24 cellular contexts compared by ENCODE assay signal in the genomic region with DNA sequence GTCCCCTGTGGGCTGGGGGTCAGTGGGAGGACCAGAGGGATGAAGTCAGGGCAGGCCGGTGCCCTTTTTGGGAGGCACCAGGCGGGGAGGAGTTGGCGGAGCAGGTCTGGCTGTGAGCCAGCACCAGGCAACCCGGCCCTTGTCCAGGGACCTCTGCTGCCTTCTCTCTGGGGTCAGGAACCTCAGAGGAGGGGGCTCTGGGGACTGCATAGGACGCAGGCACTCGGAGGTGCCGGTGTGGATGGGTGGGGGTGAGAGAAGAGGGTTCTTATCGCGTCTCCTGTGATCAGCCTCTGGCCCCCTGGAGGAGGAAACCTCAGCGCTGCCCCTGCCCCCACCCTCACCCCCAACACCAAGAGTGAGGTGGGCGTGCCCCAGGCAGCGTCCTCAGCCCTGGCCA. TPM values are rescaled to one million over a fixed set of nuclear protein-coding genes. Genes with fewer than 3 reads are reported as not detected.
"Had no signal": no experiment of that assay in that cellular context is flagged by ENCODE, and none has a peak within 500 bp of the region (broad histone marks: within the 10 kb centered on the region; RNA-seq: fewer than 3 reads in every experiment).

No MANE protein-coding gene starts in this region.

- DNase-seq: activated CD4-positive, alpha-beta memory T cell treated with anti-CD3 and anti-CD28 coated beads, Interleukin-2, amount 10 ng/mL, durations not matched to agents 7 days and 5 days; activated CD4-positive, alpha-beta T cell treated with anti-CD3 and anti-CD28 coated beads for 36 hours; activated CD4-positive, alpha-beta T cell treated with anti-CD3 and anti-CD28 coated beads, Interleukin-2, amount 50 U/mL, for 1 hour; activated gamma-delta T cell treated with Interleukin-2 at 50 U/mL for 16 hours; activated naive CD4-positive, alpha-beta T cell treated with anti-CD3 and anti-CD28 coated beads, Interleukin-2, amount 10 ng/mL, durations not matched to agents 7 days and 5 days; activated naive CD8-positive, alpha-beta T cell treated with anti-CD3 and anti-CD28 coated beads for 36 hours; activated T-cell treated with anti-CD3 and anti-CD28 coated beads, Interleukin-2, amount 50 U/mL, for 72 hours; cerebellar nuclear complex; KG1; NCI-H1048; NCI-H146; NCI-H2029; NCI-H2107; NCI-H2171 treated with DMSO at 0.1 percent for 48 hours; NCI-H510A treated with DMSO at 0.1 percent for 48 hours; NCI-H69; NK-92 treated with Interleukin-12 subunit alpha and Interleukin-12 subunit beta, amount 100 ng/mL, for 24 hours; SIG-M5; T-helper 2 cell; T1000; WERI-Rb-1 had no signal

- H3K27ac ChIP-seq: WERI-Rb-1 had no signal

- H3K4me3 Mint-ChIP-seq: activated CD4-positive, alpha-beta memory T cell treated with anti-CD3 and anti-CD28 coated beads, Interleukin-2, amount 10 ng/mL, durations not matched to agents 7 days and 5 days; activated CD4-positive, alpha-beta T cell treated with anti-CD3 and anti-CD28 coated beads for 36 hours; activated naive CD4-positive, alpha-beta T cell treated with anti-CD3 and anti-CD28 coated beads, Interleukin-2, amount 10 ng/mL, durations not matched to agents 7 days and 5 days; activated naive CD8-positive, alpha-beta T cell treated with anti-CD3 and anti-CD28 coated beads for 36 hours; activated T-cell treated with anti-CD3 and anti-CD28 coated beads, Interleukin-2, amount 50 U/mL, for 72 hours had no signal

- H3K4me1 Mint-ChIP-seq: activated CD4-positive, alpha-beta memory T cell treated with anti-CD3 and anti-CD28 coated beads, Interleukin-2, amount 10 ng/mL, durations not matched to agents 7 days and 5 days had no signal

- H3K27ac Mint-ChIP-seq: activated CD4-positive, alpha-beta memory T cell treated with anti-CD3 and anti-CD28 coated beads, Interleukin-2, amount 10 ng/mL, durations not matched to agents 7 days and 5 days; activated CD4-positive, alpha-beta T cell treated with anti-CD3 and anti-CD28 coated beads for 36 hours; activated naive CD4-positive, alpha-beta T cell treated with anti-CD3 and anti-CD28 coated beads, Interleukin-2, amount 10 ng/mL, durations not matched to agents 7 days and 5 days; activated naive CD8-positive, alpha-beta T cell treated with anti-CD3 and anti-CD28 coated beads for 36 hours; activated T-cell treated with anti-CD3 and anti-CD28 coated beads, Interleukin-2, amount 50 U/mL, for 72 hours; activated T-helper 2 cell treated with anti-CD3 and anti-CD28 coated beads, Interferon-gamma antibody, Interleukin-2, Interleukin-4, amounts not matched to agents 10 μg/mL and 5 μg/mL and 100 μg/mL, durations not matched to agents 14 hours and 24 hours and 36 hours had no signal

- H3K9me3 Mint-ChIP-seq: activated CD4-positive, alpha-beta memory T cell treated with anti-CD3 and anti-CD28 coated beads, Interleukin-2, amount 10 ng/mL, durations not matched to agents 7 days and 5 days; activated naive CD4-positive, alpha-beta T cell treated with anti-CD3 and anti-CD28 coated beads, Interleukin-2, amount 10 ng/mL, durations not matched to agents 7 days and 5 days; activated naive CD8-positive, alpha-beta T cell treated with anti-CD3 and anti-CD28 coated beads for 36 hours; activated T-cell treated with anti-CD3 and anti-CD28 coated beads, Interleukin-2, amount 50 U/mL, for 72 hours; activated T-helper 2 cell treated with anti-CD3 and anti-CD28 coated beads, Interferon-gamma antibody, Interleukin-2, Interleukin-4, amounts not matched to agents 10 μg/mL and 5 μg/mL and 100 μg/mL, durations not matched to agents 14 hours and 24 hours and 36 hours had no signal

RNA-seq across cellular contexts. Expression of a gene that starts 48.6 kb away (rescaled TPM):
- total RNA-seq: activated CD4-positive, alpha-beta memory T cell treated with anti-CD3 and anti-CD28 coated beads, Interleukin-2, amount 10 ng/mL, durations not matched to agents 7 days and 5 days; activated naive CD8-positive, alpha-beta T cell treated with anti-CD3 and anti-CD28 coated beads for 36 hours; LHCN-M2; M059J had no signal
